ENCODE assay signal across 1 cellular context in genomic region chr3:108940568-108941285, GRCh38.
TF ChIP-seq lines count a peak whose summit lies in the region.

No MANE protein-coding gene starts in this region.

TF ChIP-seq in GM23338, 12 proteins besides CTCF, POLR2A, EP300 and RAD21:
- TF ChIP-seq ZNF462 (CRISPR knock-in tag; IDR thresholded peaks at IDR 0.05) (no peak), REST (IDR thresholded peaks at IDR 0.05; ENCODE audit: unreplicated experiment) (no peak), ETS1 (IDR thresholded peaks at IDR 0.05) (no peak), POLR2AphosphoS5 (IDR thresholded peaks at IDR 0.05; ENCODE audit: low read depth) (no peak), ZNF114 (CRISPR knock-in tag; IDR thresholded peaks at IDR 0.05) (no peak), ZNF331 (CRISPR knock-in tag; IDR thresholded peaks at IDR 0.05; ENCODE audit: low read depth) (no peak)
